Comparison of ENCODE assay signal across 14 cellular contexts in the genomic region with DNA sequence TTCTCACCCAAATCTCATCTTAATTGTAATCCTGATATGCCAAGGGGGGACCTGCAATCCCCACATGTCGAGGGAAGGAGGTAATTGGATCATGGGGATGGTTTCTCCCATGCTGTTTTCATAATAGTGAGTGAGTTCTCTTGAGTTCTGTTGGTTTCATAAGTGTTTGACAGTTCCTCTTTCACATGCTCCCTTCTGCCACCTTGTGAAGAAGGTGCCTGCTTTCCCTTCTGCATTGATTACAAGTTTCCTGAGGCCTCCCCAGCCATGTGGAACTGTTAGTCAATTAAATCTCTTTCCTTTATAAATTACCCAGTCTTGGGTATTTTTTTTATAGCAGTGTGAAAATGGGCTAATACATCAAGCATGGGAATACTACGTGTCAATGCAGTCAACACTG.
DNase-seq lines count a peak whose midpoint lies in the region; ATAC-seq and TF ChIP-seq lines count a peak whose summit lies in the region.
"Had no signal": no experiment of that assay in that cellular context is flagged by ENCODE, and none has a peak within 500 bp of the region (broad histone marks: within the 10 kb centered on the region; RNA-seq: fewer than 3 reads in every experiment).

No MANE protein-coding gene starts in this region.

- no peaks in the 10 kb centered on the region for H3K4me1 ChIP-seq in ascending aorta

- H3K27ac ChIP-seq in ascending aorta: no peak overlapping the region

- TF ChIP-seq CTCF in GM06990 (IDR thresholded peaks at IDR 0.05; ENCODE audit: insufficient read depth, low read length, poor library complexity, severe bottlenecking) (peak; percentile 17), LNCaP clone FGC (IDR thresholded peaks at IDR 0.05; ENCODE audit: control insufficient read depth, extremely low read depth, insufficient read depth) (0 out of 2 replicates have a peak, but pooled peaks have one; percentile 15), ascending aorta (IDR thresholded peaks at IDR 0.05) (no peak)

- intact Hi-C loops in ascending aorta (cut with DNase I): no loop called here

- ATAC-seq in GM19395 (IDR thresholded peaks at IDR 0.05; ENCODE audit: unreplicated experiment): peak; percentile 87
- peak; percentile 81 for ATAC-seq in HG02852 (IDR thresholded peaks at IDR 0.05; ENCODE audit: unreplicated experiment)
- ATAC-seq in HG03045 (IDR thresholded peaks at IDR 0.05; ENCODE audit: unreplicated experiment): no peak
- ATAC-seq: esophagus mucosa had no signal

- DNase-seq in GM06990 (ENCODE audit: extremely low read depth, insufficient read length) (no peak), LNCaP clone FGC (ENCODE audit: low read depth) (no peak), DMS79 treated with DMSO at 0.1 percent for 48 hours (lab: John Stamatoyannopoulos, UW) (no peak), NCI-H2227 treated with DMSO at 0.1 percent for 48 hours (lab: John Stamatoyannopoulos, UW) (no peak), ascending aorta (ENCODE audit: low spot score in 2 of 2) (no peak)
- DNase-seq: activated CD4-positive, alpha-beta memory T cell treated with anti-CD3 and anti-CD28 coated beads for 36 hours; activated naive CD4-positive, alpha-beta T cell treated with Interleukin-2 at 50 U/mL for 16 hours; DMS53; NCI-H526 treated with DMSO at 0.1 percent for 48 hours; SK-N-SH had no signal

- H3K27me3 ChIP-seq in GM06990 (replicated peaks; ENCODE audit: control insufficient read depth, insufficient read depth, low read length) (no peaks in the 10 kb centered on the region), ascending aorta (no peaks in the 10 kb centered on the region)

- H3K4me3 ChIP-seq in GM06990 (replicated peaks; ENCODE audit: low read depth, low read length) (no peak overlapping the region), LNCaP clone FGC (ENCODE audit: low read depth, low read length) (no peak overlapping the region), ascending aorta (no peak overlapping the region)

- no peaks in the 10 kb centered on the region for H3K9me3 ChIP-seq in ascending aorta
- H3K9me3 ChIP-seq: SK-N-SH had no signal

- H3K36me3 ChIP-seq in GM06990 (ENCODE audit: control insufficient read depth, insufficient read depth, low read length): no peaks in the 10 kb centered on the region
- no peaks in the 10 kb centered on the region for H3K36me3 ChIP-seq in ascending aorta

Comparison
In these comparisons a context has a peak if more than half of its experiments do, and no peak if none do; other contexts are left out.
1. CTCF ChIP-seq: peak in GM06990 (single experiment) and LNCaP clone FGC (single experiment); none in ascending aorta (0 of 3).